8 cellular contexts compared by ENCODE assay signal in genomic region chr20:50569864-50570836, GRCh38.
DNase-seq lines count a peak whose midpoint lies in the region; ATAC-seq and TF ChIP-seq lines count a peak whose summit lies in the region.

No MANE protein-coding gene starts in this region.

- ATAC-seq in GM18909 (IDR thresholded peaks at IDR 0.05; ENCODE audit: poor library complexity, unreplicated experiment) (peak; percentile 60), HG03565 (IDR thresholded peaks at IDR 0.05; ENCODE audit: unreplicated experiment) (peak; percentile 73), HG03175 (IDR thresholded peaks at IDR 0.05; ENCODE audit: unreplicated experiment) (no peak)

- DNase-seq in AML-193 (lab: John Stamatoyannopoulos, UW) (peak; percentile 17 to 20), fibroblast of the conjunctiva (ENCODE audit: low read depth) (peak; percentile 36), superior temporal gyrus (ENCODE audit: extremely low spot score) (no peak)
- peak; percentile 60 for DNase-seq in stimulated activated CD4-positive, alpha-beta T cell treated with anti-CD3 and anti-CD28 coated beads, Interleukin-4, amount 100 ng/mL, for 24 hours

- H3K27ac ChIP-seq in VCaP = no peak overlapping the region

- peak; percentile 76 for TF ChIP-seq CTCF in VCaP (conservative IDR thresholded peaks at IDR 0.05)
